Comparison of ENCODE assay signal across 19 cellular contexts in the genomic region with DNA sequence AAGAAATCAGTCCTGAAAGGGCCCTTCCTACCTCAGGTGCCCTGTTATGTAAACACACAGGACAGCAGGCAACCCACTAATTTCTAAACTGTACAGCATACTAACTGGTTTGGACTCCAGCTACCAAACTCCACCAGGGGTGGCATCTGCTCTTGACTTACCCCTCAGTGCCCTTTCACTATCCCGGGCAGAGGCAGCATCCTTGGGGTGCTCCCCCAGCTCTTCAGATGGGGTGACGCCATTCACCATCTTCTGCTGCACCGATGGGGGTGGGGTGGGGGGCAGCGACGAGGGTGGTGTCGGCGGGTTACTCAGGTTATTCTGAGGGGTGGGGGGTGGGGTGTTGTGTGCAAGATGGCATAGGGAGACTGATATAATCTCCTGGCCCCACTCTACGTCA. TPM values are rescaled to one million over a fixed set of nuclear protein-coding genes. Genes with fewer than 3 reads are reported as not detected.
DNase-seq lines count a peak whose midpoint lies in the region; ATAC-seq and TF ChIP-seq lines count a peak whose summit lies in the region.
"Had no signal": no experiment of that assay in that cellular context is flagged by ENCODE, and none has a peak within 500 bp of the region (broad histone marks: within the 10 kb centered on the region; RNA-seq: fewer than 3 reads in every experiment).

No MANE protein-coding gene starts in this region.

- no peak overlapping the region for H3K18ac ChIP-seq in IMR-90 (ENCODE audit: low read depth, low read length)

- H3K4me2 ChIP-seq in IMR-90 (ENCODE audit: low read depth, low read length) = no peak overlapping the region

- TF ChIP-seq RAD21 in IMR-90 (IDR thresholded peaks at IDR 0.05; ENCODE audit: low read length) = no peak

- DNase-seq in activated T-cell treated with anti-CD3 and anti-CD28 coated beads, Interleukin-2, amount 50 U/mL, for 24 hours = peak; percentile 20
- no peak for DNase-seq in activated T-cell treated with anti-CD3 and anti-CD28 coated beads, Interleukin-2, amount 50 U/mL, for 4 hours
- DNase-seq in IMR-90 (no peak), immature natural killer cell (no peak), type B pancreatic cell (ENCODE audit: extremely low spot score, unreplicated experiment) (no peak), SHP77 (lab: John Stamatoyannopoulos, UW) (no peak)
- DNase-seq: DND-41, H9, MG63, NCI-H1092, NCI-H146, NCI-H2081, NCI-H748 treated with DMSO at 0.1 percent for 48 hours, RPMI8226 had no signal

- TF ChIP-seq POLR2A in IMR-90 (IDR thresholded peaks at IDR 0.05; ENCODE audit: low read depth, low read length) = no peak
- no peak for TF ChIP-seq POLR2A in gastroesophageal sphincter (IDR thresholded peaks at IDR 0.05)

- no peak overlapping the region for H3K14ac ChIP-seq in IMR-90 (replicated peaks; ENCODE audit: low read depth, low read length)

- H3K9me3 ChIP-seq in IMR-90 (ENCODE audit: control insufficient read depth, insufficient read depth, low read length) (no peaks in the 10 kb centered on the region), gastroesophageal sphincter (no peaks in the 10 kb centered on the region)
- H3K9me3 ChIP-seq: MG63, SJSA1 had no signal

- no peak overlapping the region for H4K91ac ChIP-seq in IMR-90 (ENCODE audit: insufficient read depth, low read depth, low read length)

- H3K27ac ChIP-seq in IMR-90 (ENCODE audit: insufficient read depth, low read length) = no peak overlapping the region
- no peak overlapping the region for H3K27ac ChIP-seq in gastroesophageal sphincter
- H3K27ac ChIP-seq: SJSA1 had no signal

- no peak overlapping the region for H2BK5ac ChIP-seq in IMR-90 (ENCODE audit: low read depth, low read length, poor library complexity, severe bottlenecking)

- no peak overlapping the region for H4K8ac ChIP-seq in IMR-90 (ENCODE audit: low read depth in 2 of 2, low read length in 2 of 2)

- H3K9ac ChIP-seq in IMR-90 (ENCODE audit: low read depth, low read length) = no peak overlapping the region

- H3K79me1 ChIP-seq in IMR-90 (ENCODE audit: low read depth in 1 of 2, low read length in 2 of 2) = peaks cover 24 to 67% of the 10 kb centered on the region in 2 experiments

- ATAC-seq in activated T-cell treated with anti-CD3 and anti-CD28 coated beads, Interleukin-2, amount 50 U/mL, for 4 hours = no peak
- no peak for ATAC-seq in IMR-90 (ENCODE audit: low read depth)
- no peak for ATAC-seq in gastroesophageal sphincter
- ATAC-seq in GM18907 (IDR thresholded peaks at IDR 0.05; ENCODE audit: unreplicated experiment) = no peak
- ATAC-seq: HepG2 had no signal

- no peak overlapping the region for H2AK9ac ChIP-seq in IMR-90 (replicated peaks; ENCODE audit: low read depth, low read length, poor library complexity)

- no peaks in the 10 kb centered on the region for H3K9me3 Mint-ChIP-seq in activated T-cell treated with anti-CD3 and anti-CD28 coated beads, Interleukin-2, amount 50 U/mL, for 24 hours
- H3K9me3 Mint-ChIP-seq in activated T-cell treated with anti-CD3 and anti-CD28 coated beads, Interleukin-2, amount 50 U/mL, for 4 hours = no peaks in the 10 kb centered on the region
- no peaks in the 10 kb centered on the region for H3K9me3 Mint-ChIP-seq in immature natural killer cell
- no peaks in the 10 kb centered on the region for H3K9me3 Mint-ChIP-seq in type B pancreatic cell
- H3K9me3 Mint-ChIP-seq: H9 had no signal

- H2AK5ac ChIP-seq in IMR-90 (ENCODE audit: low read depth, low read length) = no peak overlapping the region

- no peak overlapping the region for H4K5ac ChIP-seq in IMR-90 (ENCODE audit: low read depth, low read length)

- in situ Hi-C loops in IMR-90 (cut with MboI; ENCODE audit: low sequenced_read_pairs) = no loop called here

- H3K23ac ChIP-seq in IMR-90 (ENCODE audit: low read depth, low read length) = no peak overlapping the region

- H2AFZ ChIP-seq in IMR-90 (replicated peaks; ENCODE audit: low read length, poor library complexity) = peak overlapping the region; percentile 35

- H2BK120ac ChIP-seq in IMR-90 (ENCODE audit: low read depth, low read length) = no peak overlapping the region

- no CpG with 5 or more reads among the region's 8 CpGs for WGBS in IMR-90 (ENCODE audit: extremely low coverage in 2 of 2, insufficient read length in 1 of 2), 2 experiments
- WGBS in gastroesophageal sphincter (ENCODE audit: low coverage in 1 of 2), 2 donors = 84 to 100% methylated on average over 1 to 6 of the region's 8 CpGs

- H3K36me3 Mint-ChIP-seq in activated T-cell treated with anti-CD3 and anti-CD28 coated beads, Interleukin-2, amount 50 U/mL, for 24 hours (ENCODE audit: low read depth) = peaks cover 95% of the 10 kb centered on the region
- H3K36me3 Mint-ChIP-seq in activated T-cell treated with anti-CD3 and anti-CD28 coated beads, Interleukin-2, amount 50 U/mL, for 4 hours (ENCODE audit: insufficient read depth) = peaks cover 14% of the 10 kb centered on the region
- H3K36me3 Mint-ChIP-seq in immature natural killer cell = peaks cover 4 to 23% (median 8%) of the 10 kb centered on the region in 3 donors
- peaks cover 10% of the 10 kb centered on the region for H3K36me3 Mint-ChIP-seq in type B pancreatic cell

- dilution Hi-C loops in IMR-90 (cut with HindIII; ENCODE audit: low sequenced_read_pairs, unreplicated experiment) = no loop called here

- TF ChIP-seq EP300 in gastroesophageal sphincter (IDR thresholded peaks at IDR 0.05) = no peak

- H3K4ac ChIP-seq in IMR-90 (ENCODE audit: low read depth, low read length) = no peak overlapping the region

- intact Hi-C loops in IMR-90 (cut with micrococcal nuclease) = no loop called here

- no peaks in the 10 kb centered on the region for H3K27me3 Mint-ChIP-seq in activated T-cell treated with anti-CD3 and anti-CD28 coated beads, Interleukin-2, amount 50 U/mL, for 24 hours
- no peaks in the 10 kb centered on the region for H3K27me3 Mint-ChIP-seq in activated T-cell treated with anti-CD3 and anti-CD28 coated beads, Interleukin-2, amount 50 U/mL, for 4 hours (ENCODE audit: low read depth)
- peaks cover 0 to 7% (median 2%) of the 10 kb centered on the region in 3 donors for H3K27me3 Mint-ChIP-seq in immature natural killer cell (ENCODE audit: low read depth in 3 of 3)
- no peaks in the 10 kb centered on the region for H3K27me3 Mint-ChIP-seq in type B pancreatic cell

- POLR2A ChIA-PET in IMR-90 (lab: Charles Lee; ENCODE audit: unreplicated experiment) = no interaction called here

- no TSS peak for BruUV-seq in IMR-90 (replicated peaks; lab: Mats Ljungman, UMichigan)

- H3K36me3 ChIP-seq in IMR-90 (ENCODE audit: control insufficient read depth, insufficient read depth, low read length) (peaks cover 87% of the 10 kb centered on the region), gastroesophageal sphincter (peaks cover 0 to 94% of the 10 kb centered on the region in 2 donors)

- no peak overlapping the region for H2BK20ac ChIP-seq in IMR-90 (ENCODE audit: low read depth, low read length)

- H2BK15ac ChIP-seq in IMR-90 (ENCODE audit: low read depth, low read length) = no peak overlapping the region

- no peaks in the 10 kb centered on the region for H3K27me3 ChIP-seq in IMR-90 (ENCODE audit: control insufficient read depth, insufficient read depth, low read length)
- no peaks in the 10 kb centered on the region for H3K27me3 ChIP-seq in gastroesophageal sphincter
- H3K27me3 ChIP-seq: MG63, SJSA1 had no signal

- no peak overlapping the region for H3K4me3 Mint-ChIP-seq in activated T-cell treated with anti-CD3 and anti-CD28 coated beads, Interleukin-2, amount 50 U/mL, for 24 hours
- H3K4me3 Mint-ChIP-seq in activated T-cell treated with anti-CD3 and anti-CD28 coated beads, Interleukin-2, amount 50 U/mL, for 4 hours = no peak overlapping the region
- no peak overlapping the region for H3K4me3 Mint-ChIP-seq in immature natural killer cell
- H3K4me3 Mint-ChIP-seq in type B pancreatic cell = no peak overlapping the region
- H3K4me3 Mint-ChIP-seq: H9 had no signal

- peaks cover 24% of the 10 kb centered on the region for H4K20me1 ChIP-seq in IMR-90 (ENCODE audit: insufficient read depth, low read length)

- no peak overlapping the region for H3K4me3 ChIP-seq in IMR-90 (ENCODE audit: insufficient read depth, low read depth, low read length)
- H3K4me3 ChIP-seq in gastroesophageal sphincter = no peak overlapping the region
- H3K4me3 ChIP-seq: MG63, SJSA1 had no signal

- TF ChIP-seq CTCF in IMR-90 (conservative IDR thresholded peaks at IDR 0.05; ENCODE audit: low read depth, low read length) = no peak
- TF ChIP-seq CTCF in type B pancreatic cell (conservative IDR thresholded peaks at IDR 0.05) = no peak
- TF ChIP-seq CTCF in gastroesophageal sphincter (IDR thresholded peaks at IDR 0.05) = no peak

- no peak overlapping the region for H3K27ac Mint-ChIP-seq in activated T-cell treated with anti-CD3 and anti-CD28 coated beads, Interleukin-2, amount 50 U/mL, for 24 hours
- H3K27ac Mint-ChIP-seq in immature natural killer cell = peak overlapping the region; percentile 46 to 77 (median 71)
- peak overlapping the region; percentile 31 for H3K27ac Mint-ChIP-seq in type B pancreatic cell

- CTCF ChIA-PET in IMR-90 (lab: Yijun Ruan, JAX) = interaction anchor here (1.1 kb wide), 1 partner anchor 10 kb away, joined by 6 read pairs; no protein-coding TSS in a partner anchor

- H3K4me1 Mint-ChIP-seq in activated T-cell treated with anti-CD3 and anti-CD28 coated beads, Interleukin-2, amount 50 U/mL, for 24 hours (ENCODE audit: low read depth) = peaks cover 6% of the 10 kb centered on the region
- H3K4me1 Mint-ChIP-seq in activated T-cell treated with anti-CD3 and anti-CD28 coated beads, Interleukin-2, amount 50 U/mL, for 4 hours (ENCODE audit: low read depth) = no peaks in the 10 kb centered on the region
- H3K4me1 Mint-ChIP-seq in immature natural killer cell (peaks cover 0 to 1% of the 10 kb centered on the region in 2 donors), type B pancreatic cell (ENCODE audit: unreplicated experiment) (no peaks in the 10 kb centered on the region)
- H3K4me1 Mint-ChIP-seq: H9 had no signal

- no peak overlapping the region for H3K56ac ChIP-seq in IMR-90 (ENCODE audit: extremely low read depth, insufficient read depth, low read length)

- H3K4me1 ChIP-seq in IMR-90 (ENCODE audit: control insufficient read depth, insufficient read depth, low read length) = no peaks in the 10 kb centered on the region
- H3K4me1 ChIP-seq in gastroesophageal sphincter = peaks cover 0 to 22% (median 0%) of the 10 kb centered on the region in 3 donors
- H3K4me1 ChIP-seq: SJSA1 had no signal

- H3K9me1 ChIP-seq in IMR-90 (ENCODE audit: insufficient read depth, low read length) = no peaks in the 10 kb centered on the region

RNA-seq across cellular contexts. Expression of gene PRKAG1, which starts 11.5 kb away (rescaled TPM):
- 10 to 100 TPM; 68.1 to 70.6 (median 68.4) TPM for total RNA-seq in activated T-cell treated with anti-CD3 and anti-CD28 coated beads, Interleukin-2, amount 50 U/mL, for 4 hours
- 76.4 and 106 TPM in 2 replicates for total RNA-seq in IMR-90 (2012; rRNA removed)
- 67.8 and 81.1 TPM in 2 replicates for polyA plus RNA-seq in IMR-90 (2012; rRNA removed)
- polyA plus RNA-seq in IMR-90 (2012; cell fraction: cytosol; rRNA removed) = 32.2 and 43.2 TPM in 2 replicates
- 17.6 and 73.2 TPM in 2 replicates for polyA plus RNA-seq in IMR-90 (2012; cell fraction: nucleus; rRNA removed; ENCODE audit: low replicate concordance)
- 10 to 100 TPM; 58.5 to 75.3 (median 69.1) TPM for polyA plus RNA-seq in immature natural killer cell
- 58.7 and 66.3 TPM in 2 replicates for total RNA-seq in type B pancreatic cell (ENCODE audit: low replicate concordance)
- total RNA-seq in gastroesophageal sphincter = 10 to 100 TPM; 55.9 to 79.9 (median 64.2) TPM

RNA-seq across cellular contexts. Expression of gene KMT2D, which starts 30.5 kb away (rescaled TPM):
- 100 to 1,000 TPM; 102 to 106 (median 105) TPM for total RNA-seq in activated T-cell treated with anti-CD3 and anti-CD28 coated beads, Interleukin-2, amount 50 U/mL, for 4 hours
- total RNA-seq in IMR-90 (2012; rRNA removed) (6.6 and 10.0 TPM in 2 replicates), type B pancreatic cell (ENCODE audit: low replicate concordance) (95.4 and 97.6 TPM in 2 replicates), gastroesophageal sphincter (10 to 100 TPM; 23.6 to 75.0 (median 53.8) TPM)
- polyA plus RNA-seq in IMR-90 (2012; rRNA removed) (24.8 and 25.2 TPM in 2 replicates), immature natural killer cell (10 to 100 TPM in 1 of 3 donors, 1 to 10 TPM in 2; 1.1 to 29.6 (median 3.8) TPM)
- polyA plus RNA-seq in IMR-90 (2012; cell fraction: cytosol; rRNA removed) = 11.3 and 13.1 TPM in 2 replicates
- 81.4 and 106 TPM in 2 replicates for polyA plus RNA-seq in IMR-90 (2012; cell fraction: nucleus; rRNA removed; ENCODE audit: low replicate concordance)

RNA-seq across cellular contexts. Expression of gene DDN, which starts 30.9 kb away (rescaled TPM):
- 1 to 10 TPM in 2 of 3 donors, under 1 TPM in 1; 0.57 to 1.4 (median 1.2) TPM for total RNA-seq in activated T-cell treated with anti-CD3 and anti-CD28 coated beads, Interleukin-2, amount 50 U/mL, for 4 hours
- under 0.01 and 0.18 TPM in 2 replicates for total RNA-seq in IMR-90 (2012; rRNA removed)
- 0.21 and 0.22 TPM in 2 replicates for polyA plus RNA-seq in IMR-90 (2012; rRNA removed)
- 0.05 and 0.10 TPM in 2 replicates for polyA plus RNA-seq in IMR-90 (2012; cell fraction: cytosol; rRNA removed)
- 0.95 and 1.1 TPM in 2 replicates for polyA plus RNA-seq in IMR-90 (2012; cell fraction: nucleus; rRNA removed; ENCODE audit: low replicate concordance)
- not detected for polyA plus RNA-seq in immature natural killer cell
- total RNA-seq in type B pancreatic cell (ENCODE audit: low replicate concordance) = 0.45 and 8.8 TPM in 2 replicates
- not detected for total RNA-seq in gastroesophageal sphincter

RNA-seq across cellular contexts. Expression of gene RHEBL1, which starts 39.7 kb away (rescaled TPM):
- total RNA-seq in activated T-cell treated with anti-CD3 and anti-CD28 coated beads, Interleukin-2, amount 50 U/mL, for 4 hours = 1 to 10 TPM; 4.5 to 5.2 (median 4.5) TPM
- total RNA-seq in IMR-90 (2012; rRNA removed) (0.56 and 0.72 TPM in 2 replicates), type B pancreatic cell (ENCODE audit: low replicate concordance) (0.88 and 1.8 TPM in 2 replicates), gastroesophageal sphincter (under 1 TPM in 1 of 4 donors, not detected in 3; 0.35 TPM)
- polyA plus RNA-seq in IMR-90 (2012; rRNA removed) (0.39 and 0.62 TPM in 2 replicates), immature natural killer cell (10 to 100 TPM; 11.0 to 22.5 (median 16.5) TPM)
- 0.49 TPM in 1 of 2 replicates, not detected in the other for polyA plus RNA-seq in IMR-90 (2012; cell fraction: cytosol; rRNA removed)
- polyA plus RNA-seq in IMR-90 (2012; cell fraction: nucleus; rRNA removed; ENCODE audit: low replicate concordance) = 0.39 and 0.55 TPM in 2 replicates

RNA-seq across cellular contexts. Expression of gene WNT1, which starts 52.0 kb away (rescaled TPM):
- total RNA-seq in activated T-cell treated with anti-CD3 and anti-CD28 coated beads, Interleukin-2, amount 50 U/mL, for 4 hours = not detected
- total RNA-seq in IMR-90 (2012; rRNA removed) (not detected in 2 replicates), type B pancreatic cell (ENCODE audit: low replicate concordance) (28.9 TPM in 1 of 2 replicates, not detected in the other), gastroesophageal sphincter (not detected)
- polyA plus RNA-seq in IMR-90 (2012; rRNA removed) (not detected in 2 replicates), immature natural killer cell (1 to 10 TPM in 1 of 3 donors, under 1 TPM in 1, not detected in 1; 0.86 to 1.2 TPM)
- polyA plus RNA-seq in IMR-90 (2012; cell fraction: cytosol; rRNA removed) = not detected in 2 replicates
- 0.08 TPM in 1 of 2 replicates, not detected in the other for polyA plus RNA-seq in IMR-90 (2012; cell fraction: nucleus; rRNA removed; ENCODE audit: low replicate concordance)
- total RNA-seq: H9, HepG2, NCI-H460, SJSA1 had no signal
- polyA plus RNA-seq: HepG2 had no signal
